ENCODE assay signal across 11 cellular contexts in the genomic region with DNA sequence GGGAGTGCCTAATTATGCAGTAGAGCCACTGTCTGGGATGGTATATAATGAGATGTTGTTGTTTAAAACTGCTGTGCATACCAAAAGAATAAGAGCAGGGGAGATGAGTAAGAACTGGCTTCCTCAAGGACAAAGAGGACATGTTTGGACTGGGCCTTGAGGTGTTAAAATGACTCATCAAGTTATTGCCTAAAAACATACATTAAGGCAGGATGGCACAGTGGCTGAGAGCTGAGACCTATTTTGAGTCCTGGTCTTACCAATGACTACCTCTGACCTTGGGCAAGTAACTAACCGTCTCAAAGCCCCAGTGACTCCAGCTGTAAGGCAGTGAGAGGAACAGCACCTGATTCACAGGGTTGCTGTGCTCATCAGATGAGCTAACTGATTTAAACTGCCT.
DNase-seq lines count a peak whose midpoint lies in the region; ATAC-seq and TF ChIP-seq lines count a peak whose summit lies in the region.
"Had no signal": no experiment of that assay in that cellular context is flagged by ENCODE, and none has a peak within 500 bp of the region (broad histone marks: within the 10 kb centered on the region; RNA-seq: fewer than 3 reads in every experiment).

No MANE protein-coding gene starts in this region.

- intact Hi-C loops in mammary epithelial cell (cut with micrococcal nuclease) (no loop called here), esophagus squamous epithelium (cut with DNase I) (no loop called here)

- no peak overlapping the region for H3K27ac Mint-ChIP-seq in endothelial cell (ENCODE audit: unreplicated experiment)
- H3K27ac Mint-ChIP-seq: stimulated activated naive CD8-positive, alpha-beta T cell treated with anti-CD3 and anti-CD28 coated beads, Interleukin-15, Interleukin-2, amounts not matched to agents 100 ng/mL and 50 ng/mL, for 24 hours had no signal

- TF ChIP-seq CTCF in mammary epithelial cell (conservative IDR thresholded peaks at IDR 0.05 in 1 of 2, IDR thresholded peaks at IDR 0.05 in 1 of 2; ENCODE audit: extremely low read depth in 1 of 2, insufficient read depth in 1 of 2, low read depth in 1 of 2, low read length in 2 of 2), result no peak
- TF ChIP-seq CTCF in endothelial cell (IDR thresholded peaks at IDR 0.05; ENCODE audit: unreplicated experiment), result no peak
- no peak for TF ChIP-seq CTCF in esophagus squamous epithelium (IDR thresholded peaks at IDR 0.05)

- dilution Hi-C loops in mammary epithelial cell (cut with HindIII; ENCODE audit: low sequenced_read_pairs), result loop anchor here (25.0 kb wide), 1 partner anchor 163 kb away; no protein-coding TSS in a partner anchor

- in situ Hi-C loops in mammary epithelial cell (cut with MboI; ENCODE audit: low sequenced_read_pairs in 2 of 2), result no loop called here

- H3K36me3 ChIP-seq in mammary epithelial cell (ENCODE audit: insufficient read depth, low read length) (no peaks in the 10 kb centered on the region), esophagus squamous epithelium (no peaks in the 10 kb centered on the region)

- H3K27ac ChIP-seq in mammary epithelial cell (ENCODE audit: insufficient read depth, low read depth, low read length) (no peak overlapping the region), esophagus squamous epithelium (no peak overlapping the region)

- no peak overlapping the region for H3K4me3 Mint-ChIP-seq in endothelial cell (ENCODE audit: unreplicated experiment)
- H3K4me3 Mint-ChIP-seq: stimulated activated naive CD8-positive, alpha-beta T cell treated with anti-CD3 and anti-CD28 coated beads, Interleukin-15, Interleukin-2, amounts not matched to agents 100 ng/mL and 50 ng/mL, for 24 hours had no signal

- no peaks in the 10 kb centered on the region for H3K9me3 ChIP-seq in mammary epithelial cell (replicated peaks; ENCODE audit: insufficient read depth, low read length)
- H3K9me3 ChIP-seq in esophagus squamous epithelium, result no peaks in the 10 kb centered on the region

- peak overlapping the region; percentile 23 for H2AFZ ChIP-seq in mammary epithelial cell (ENCODE audit: low read depth, low read length)

- no peaks in the 10 kb centered on the region for H4K20me1 ChIP-seq in mammary epithelial cell (ENCODE audit: insufficient read depth, low read length)

- no peaks in the 10 kb centered on the region for H3K79me2 ChIP-seq in mammary epithelial cell (ENCODE audit: insufficient read depth, low read length)

- no peaks in the 10 kb centered on the region for H3K9me3 Mint-ChIP-seq in endothelial cell (ENCODE audit: unreplicated experiment)
- H3K9me3 Mint-ChIP-seq: stimulated activated naive CD8-positive, alpha-beta T cell treated with anti-CD3 and anti-CD28 coated beads, Interleukin-15, Interleukin-2, amounts not matched to agents 100 ng/mL and 50 ng/mL, for 24 hours had no signal

- no peak overlapping the region for H3K4me3 ChIP-seq in mammary epithelial cell (replicated peaks in 1 of 3; ENCODE audit: insufficient read depth in 1 of 3, low read depth in 2 of 3, low read length in 3 of 3)
- H3K4me3 ChIP-seq in esophagus squamous epithelium, result no peak overlapping the region

- WGBS in mammary epithelial cell (ENCODE audit: low coverage, missing lambda C conversion rate), result 0% methylated on average over 1 of the region's 1 CpG
- 29 to 38% methylated on average over 1 of the region's 1 CpG for WGBS in esophagus squamous epithelium, 2 donors

- H3K27me3 Mint-ChIP-seq in endothelial cell (ENCODE audit: unreplicated experiment), result no peaks in the 10 kb centered on the region
- H3K27me3 Mint-ChIP-seq: stimulated activated naive CD8-positive, alpha-beta T cell treated with anti-CD3 and anti-CD28 coated beads, Interleukin-15, Interleukin-2, amounts not matched to agents 100 ng/mL and 50 ng/mL, for 24 hours had no signal

- peak; percentile 74 for DNase-seq in mammary epithelial cell
- DNase-seq in stimulated activated CD4-positive, alpha-beta T cell treated with anti-CD3 and anti-CD28 coated beads, Interleukin-15, amount 100 ng/mL, for 24 hours, result no peak
- no peak for DNase-seq in endothelial cell (ENCODE audit: low spot score)
- DNase-seq in esophagus squamous epithelium (lab: John Stamatoyannopoulos, UW), result no peak
- no peak for DNase-seq in NCI-H446 (lab: John Stamatoyannopoulos, UW)
- DNase-seq: effector CD8-positive, alpha-beta T cell had no signal

- no peaks in the 10 kb centered on the region for H3K27me3 ChIP-seq in mammary epithelial cell (ENCODE audit: insufficient read depth, low read length)
- H3K27me3 ChIP-seq in esophagus squamous epithelium, result peaks cover 0 to 5% (median 0%) of the 10 kb centered on the region in 4 donors

- no peak overlapping the region for H3K9ac ChIP-seq in mammary epithelial cell (ENCODE audit: insufficient read depth, low read length)

- no peaks in the 10 kb centered on the region for H3K36me3 Mint-ChIP-seq in endothelial cell (ENCODE audit: low read depth, unreplicated experiment)

- peaks cover 6% of the 10 kb centered on the region for H3K4me1 Mint-ChIP-seq in endothelial cell (ENCODE audit: unreplicated experiment)

- CTCF ChIA-PET in mammary epithelial cell (lab: Charles Lee; ENCODE audit: low non-redundant PET), result no interaction called here

- peak overlapping the region; percentile 51 for H3K4me2 ChIP-seq in mammary epithelial cell (ENCODE audit: insufficient read depth, low read depth, low read length)

- TF ChIP-seq POLR2A in esophagus squamous epithelium (IDR thresholded peaks at IDR 0.05), result no peak

- peak; percentile 92 for ATAC-seq in GM18519 (IDR thresholded peaks at IDR 0.05; ENCODE audit: low FRiP score, unreplicated experiment)
- peak; percentile 89 for ATAC-seq in GM21390 (IDR thresholded peaks at IDR 0.05; ENCODE audit: unreplicated experiment)
- peak; percentile 90 for ATAC-seq in HG03103 (IDR thresholded peaks at IDR 0.05; ENCODE audit: low read depth, unreplicated experiment)
- ATAC-seq: Right ventricle myocardium inferior had no signal

- no TSS peak for BruUV-seq in mammary epithelial cell (replicated peaks; lab: Mats Ljungman, UMichigan)

- H3K4me1 ChIP-seq in mammary epithelial cell (ENCODE audit: insufficient read depth, low read length) (peaks cover 20% of the 10 kb centered on the region), esophagus squamous epithelium (peaks cover 0 to 9% (median 0%) of the 10 kb centered on the region in 3 donors)
